Comparison of ENCODE assay signal across 19 cellular contexts in the genomic region with DNA sequence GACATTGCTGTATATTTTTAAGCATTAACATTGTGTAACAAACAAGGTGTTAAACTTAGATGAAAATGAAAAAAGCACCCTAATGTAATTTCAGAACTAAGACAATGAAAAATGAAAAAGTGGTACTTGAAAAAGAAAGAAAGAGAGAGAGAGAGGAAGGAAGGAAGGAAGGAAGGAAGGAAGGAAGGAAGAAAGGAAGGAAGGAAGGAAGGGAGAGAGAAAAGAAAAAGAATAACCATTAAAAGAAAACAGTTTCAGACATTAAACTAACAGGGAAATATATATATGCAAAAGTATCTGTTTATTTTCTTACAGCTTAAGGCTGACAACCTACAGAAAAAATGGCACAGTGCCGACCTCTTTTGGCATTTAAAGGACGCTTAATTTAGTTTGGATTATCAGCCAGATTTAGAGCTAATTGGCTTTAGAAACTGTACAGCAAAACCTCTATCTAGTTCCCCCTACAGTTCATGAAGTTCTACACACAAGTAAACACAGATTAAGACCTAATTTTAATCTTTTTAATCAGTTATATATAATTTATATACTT.
"Had no signal": no experiment of that assay in that cellular context is flagged by ENCODE, and none has a peak within 500 bp of the region (broad histone marks: within the 10 kb centered on the region; RNA-seq: fewer than 3 reads in every experiment).

No MANE protein-coding gene starts in this region.

- H3K9ac ChIP-seq: parathyroid adenoma had no signal

- DNase-seq: activated B cell treated with CpG ODN at 0.5 μM for 24 hours; activated CD4-positive, alpha-beta memory T cell treated with anti-CD3 and anti-CD28 coated beads, Interleukin-2, amount 10 ng/mL, durations not matched to agents 7 days and 5 days; activated CD4-positive, alpha-beta T cell treated with anti-CD3 and anti-CD28 coated beads for 48 hours; activated CD8-positive, alpha-beta memory T cell treated with anti-CD3 and anti-CD28 coated beads, Interleukin-2, amount 10 ng/mL, durations not matched to agents 7 days and 5 days; endodermal cell; foreskin fibroblast; hippocampal formation; left cardiac atrium; mesendoderm; naive thymus-derived CD4-positive, alpha-beta T cell; spleen; stimulated activated CD4-positive, alpha-beta T cell treated with anti-CD3 and anti-CD28 coated beads, Interleukin-4, amount 100 ng/mL, for 4 hours; upper lobe of left lung had no signal

- FAIRE-seq: colon, islet of Langerhans had no signal

- H3K27ac ChIP-seq: epithelial cell of prostate, parathyroid adenoma, spleen, thoracic aorta, upper lobe of left lung had no signal

- H3K4me3 ChIP-seq: spleen, thoracic aorta, upper lobe of left lung had no signal

- ATAC-seq: activated CD8-positive, alpha-beta memory T cell treated with anti-CD3 and anti-CD28 coated beads, Interleukin-2, amount 10 ng/mL, durations not matched to agents 7 days and 5 days; left cardiac atrium; naive thymus-derived CD4-positive, alpha-beta T cell; stimulated activated memory B cell treated with anti-CD40 and anti-IgM and Interleukin-4, amounts not matched to agents 10 μg/mL and 1 μg/mL and 100 μg/mL, for 72 hours had no signal

- H3K4me1 ChIP-seq: parathyroid adenoma, spleen, upper lobe of left lung had no signal

- H3K27me3 ChIP-seq: spleen, upper lobe of left lung had no signal

- H3K79me2 ChIP-seq: parathyroid adenoma had no signal

- H3K36me3 ChIP-seq: thoracic aorta, upper lobe of left lung had no signal

- H2AFZ ChIP-seq: parathyroid adenoma had no signal

- H3K9me3 ChIP-seq: thoracic aorta, upper lobe of left lung had no signal
